ENCODE assay signal across 8 cellular contexts in the genomic region with DNA sequence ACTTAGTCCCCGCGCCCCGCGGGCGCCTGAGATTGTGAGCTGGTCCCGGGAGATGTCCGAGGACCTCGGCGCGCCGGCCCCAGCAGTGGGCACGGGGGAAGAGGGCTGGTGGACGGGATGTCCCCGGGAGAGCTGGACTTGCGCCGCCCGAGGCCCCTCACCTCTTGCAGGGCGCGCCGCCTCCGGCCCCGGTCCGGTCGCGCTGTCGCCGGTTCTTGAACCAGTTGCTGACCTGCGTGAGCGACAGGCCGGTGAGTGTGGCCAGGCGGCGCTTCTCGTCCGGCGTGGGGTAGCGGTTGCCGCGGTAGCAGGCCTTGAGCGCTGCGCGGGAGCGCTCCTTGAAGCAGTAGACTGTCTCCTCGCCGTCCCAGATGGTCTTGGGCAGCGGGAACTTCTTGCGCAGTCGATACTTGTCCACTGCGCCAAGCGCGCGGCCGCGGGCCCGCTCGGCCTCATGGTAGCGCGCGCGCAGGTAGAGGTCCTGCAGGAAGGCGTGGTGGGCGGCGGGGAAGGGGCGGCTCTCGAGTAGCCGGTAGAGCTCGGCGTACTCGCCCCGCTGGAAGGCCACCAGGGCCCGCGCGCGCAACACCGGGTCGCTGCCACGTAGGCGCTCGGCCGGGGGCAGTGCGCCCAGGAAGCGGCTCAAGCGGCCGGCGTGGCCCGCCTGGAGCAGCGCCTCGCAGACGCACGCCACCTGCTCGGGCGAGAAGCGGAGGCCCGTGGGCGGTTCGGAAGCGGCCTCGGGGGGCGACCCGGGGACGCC. TPM values are rescaled to one million over a fixed set of nuclear protein-coding genes. Genes with fewer than 3 reads are reported as not detected.
DNase-seq lines count a peak whose midpoint lies in the region; ATAC-seq and TF ChIP-seq lines count a peak whose summit lies in the region.

No MANE protein-coding gene starts in this region.

- no peaks in the 10 kb centered on the region for H3K9me3 ChIP-seq in colonic mucosa
- no peaks in the 10 kb centered on the region for H3K9me3 ChIP-seq in right lobe of liver

- in situ Hi-C loops in GM13977 (cut with MboI; ENCODE audit: low pct_unique_long_range_greater_than_20kb, low sequenced_read_pairs, unreplicated experiment), result no loop called here
- in situ Hi-C loops in KBM-7 (cut with MboI; ENCODE audit: low pct_unique_long_range_greater_than_20kb, low sequenced_read_pairs), result no loop called here

- peak overlapping the region; percentile 91 to 95 for H3K9ac ChIP-seq in colonic mucosa (ENCODE audit: low read depth in 2 of 2, low read length in 2 of 2)

- H3K27ac ChIP-seq in colonic mucosa (peak overlapping the region; percentile 97), right lobe of liver (peak overlapping the region; percentile 86 to 97 (median 92))

- ATAC-seq in right lobe of liver, result peak in 3 of 4 donors; percentile 0 to 3 (median 3)

- no peaks in the 10 kb centered on the region for H3K27me3 ChIP-seq in colonic mucosa
- no peaks in the 10 kb centered on the region for H3K27me3 ChIP-seq in right lobe of liver

- intact Hi-C loops in colonic mucosa (cut with DNase I), result loop anchor here (5.0 kb wide), 2 partner anchors 51 to 76 kb away; partner anchors contain the start of genes QPCTL and SNRPD2
- intact Hi-C loops in right lobe of liver (cut with DNase I), result no loop called here

- no peak for TF ChIP-seq CTCF in AG09309 (IDR thresholded peaks at IDR 0.05; ENCODE audit: control insufficient read depth, insufficient read depth, low read depth, low read length, missing control alignments)
- TF ChIP-seq CTCF in GM13977 (IDR thresholded peaks at IDR 0.05; ENCODE audit: extremely low read depth, insufficient read depth, missing control alignments), result no peak
- TF ChIP-seq CTCF in colonic mucosa (IDR thresholded peaks at IDR 0.05), result no peak
- no peak for TF ChIP-seq CTCF in right lobe of liver (IDR thresholded peaks at IDR 0.05)

- H3K4me3 ChIP-seq in AG09309 (ENCODE audit: control insufficient read depth, low read depth, low read length) (peak overlapping the region; percentile 57), colonic mucosa (peak overlapping the region; percentile 77), right lobe of liver (peak overlapping the region; percentile 76 to 91 (median 80))

- peak; percentile 64 for TF ChIP-seq POLR2A in right lobe of liver (IDR thresholded peaks at IDR 0.05)

- H3K4me1 ChIP-seq in colonic mucosa (peaks cover 8% of the 10 kb centered on the region), right lobe of liver (peaks cover 0 to 20% (median 7%) of the 10 kb centered on the region in 4 donors)

- no peak for DNase-seq in AG09309 (ENCODE audit: low read depth)
- peak; percentile 82 for DNase-seq in GM13977 (ENCODE audit: low spot score)
- peak; percentile 68 for DNase-seq in RPMI7951 (ENCODE audit: low read depth)
- DNase-seq in colonic mucosa, result peak; percentile 67
- DNase-seq in right lobe of liver, result peak; percentile 78 to 84 (median 78)
- DNase-seq in superior temporal gyrus (ENCODE audit: extremely low spot score), result peak; percentile 16
- no peak for DNase-seq in GM19240 (ENCODE audit: insufficient read length, low spot score)
- no peak for DNase-seq in KBM-7

- H3K36me3 ChIP-seq in colonic mucosa, result no peaks in the 10 kb centered on the region
- no peaks in the 10 kb centered on the region for H3K36me3 ChIP-seq in right lobe of liver

- 17% methylated on average over 6 of the region's 100 CpGs for WGBS in right lobe of liver (ENCODE audit: insufficient coverage, low coverage, low lambda C conversion rate, missing lambda C conversion rate)

RNA-seq across cellular contexts. Expression of gene SIX5, which starts 1.0 kb away (rescaled TPM):
- 5.6 and 6.4 TPM in 2 replicates for total RNA-seq in RPMI7951 (2014; rRNA removed; shearing (Covaris generic))
- total RNA-seq in colonic mucosa (10 to 100 TPM; 11.0 to 15.8 TPM), right lobe of liver (10 to 100 TPM in 3 of 6 experiments, 1 to 10 TPM in 3; 7.8 to 11.6 (median 9.5) TPM)

RNA-seq across cellular contexts. Expression of gene DMPK, which starts 14.2 kb away (rescaled TPM):
- 9.3 and 11.1 TPM in 2 replicates for total RNA-seq in RPMI7951 (2014; rRNA removed; shearing (Covaris generic))
- total RNA-seq in colonic mucosa (10 to 100 TPM; 30.6 to 36.0 TPM), right lobe of liver (10 to 100 TPM in 1 of 6 experiments, 1 to 10 TPM in 5; 4.3 to 14.9 (median 8.7) TPM)

RNA-seq across cellular contexts. Expression of gene DMWD, which starts 24.6 kb away (rescaled TPM):
- 14.2 and 20.6 TPM in 2 replicates for total RNA-seq in RPMI7951 (2014; rRNA removed; shearing (Covaris generic))
- total RNA-seq in colonic mucosa, result 10 to 100 TPM; 29.1 to 43.6 TPM
- 10 to 100 TPM in 4 of 6 experiments, 1 to 10 TPM in 2; 8.3 to 14.3 (median 11.9) TPM for total RNA-seq in right lobe of liver

RNA-seq across cellular contexts. Expression of gene MEIOSIN, which starts 34.8 kb away (rescaled TPM):
- 0.10 TPM in 1 of 2 replicates, not detected in the other for total RNA-seq in RPMI7951 (2014; rRNA removed; shearing (Covaris generic))
- total RNA-seq in colonic mucosa (not detected), right lobe of liver (under 1 TPM in 1 of 6 experiments, not detected in 5; 0.24 TPM)

RNA-seq across cellular contexts. Expression of gene FBXO46, which starts 37.4 kb away (rescaled TPM):
- total RNA-seq in RPMI7951 (2014; rRNA removed; shearing (Covaris generic)), result 3.2 and 5.3 TPM in 2 replicates
- total RNA-seq in colonic mucosa (10 to 100 TPM; 28.3 to 28.8 TPM), right lobe of liver (10 to 100 TPM in 1 of 6 experiments, 1 to 10 TPM in 5; 5.6 to 12.4 (median 7.4) TPM)

Comparison
In these comparisons a context has a peak if more than half of its experiments do, and no peak if none do; other contexts are left out.
1. DNase-seq: peak in GM13977 (single experiment), RPMI7951 (single experiment), colonic mucosa (single experiment), right lobe of liver (3 of 3) and superior temporal gyrus (single experiment); none in AG09309 (single experiment), GM19240 (single experiment) and KBM-7 (single experiment).
2. Peak in every context shown above with its lines, with median percentiles within 50 percentile points of each other: H3K4me3 ChIP-seq.